In genomic region chr2:164739966-164740365, GRCh38 we compare ENCODE assay signal across 14 cellular contexts.
DNase-seq lines count a peak whose midpoint lies in the region; ATAC-seq and TF ChIP-seq lines count a peak whose summit lies in the region.
"Had no signal": no experiment of that assay in that cellular context is flagged by ENCODE, and none has a peak within 500 bp of the region (broad histone marks: within the 10 kb centered on the region; RNA-seq: fewer than 3 reads in every experiment).

No MANE protein-coding gene starts in this region.

- no peaks in the 10 kb centered on the region for H3K27me3 Mint-ChIP-seq in stimulated activated naive B cell treated with anti-CD40 and anti-IgM and Interleukin-4, amounts not matched to agents 10 μg/mL and 1 μg/mL and 100 μg/mL, for 72 hours
- peaks cover 6% of the 10 kb centered on the region for H3K27me3 Mint-ChIP-seq in activated T-cell treated with anti-CD3 and anti-CD28 coated beads, Interleukin-2, amount 50 U/mL, for 24 hours
- H3K27me3 Mint-ChIP-seq: dendritic cell treated with granulocyte-macrophage colony-stimulating factor and Interleukin-4, amounts not matched to agents 40 ng/mL and 50 ng/mL, for 4 days had no signal

- DNase-seq in DMS53 (lab: John Stamatoyannopoulos, UW): peak; percentile 11
- no peak for DNase-seq in DMS53 treated with DMSO at 0.1 percent for 48 hours (lab: John Stamatoyannopoulos, UW; ENCODE audit: unreplicated experiment)
- peak; percentile 18 for DNase-seq in SW480 (ENCODE audit: low spot score)
- peak; percentile 64 to 76 for DNase-seq in foreskin keratinocyte
- DNase-seq in stimulated activated naive B cell treated with anti-CD40 and anti-IgM and Interleukin-4, amounts not matched to agents 10 μg/mL and 1 μg/mL and 100 μg/mL, for 72 hours: no peak
- no peak for DNase-seq in GM13976 (ENCODE audit: low spot score)
- DNase-seq in activated T-cell treated with anti-CD3 and anti-CD28 coated beads, Interleukin-2, amount 50 U/mL, for 24 hours: no peak
- DNase-seq: NCI-H2081; stimulated activated CD4-positive, alpha-beta T cell treated with anti-CD3 and anti-CD28 coated beads, Interleukin-15, amount 100 ng/mL, for 24 hours; transverse colon had no signal

- H3K9me3 Mint-ChIP-seq in stimulated activated naive B cell treated with anti-CD40 and anti-IgM and Interleukin-4, amounts not matched to agents 10 μg/mL and 1 μg/mL and 100 μg/mL, for 72 hours: no peaks in the 10 kb centered on the region
- H3K9me3 Mint-ChIP-seq in activated T-cell treated with anti-CD3 and anti-CD28 coated beads, Interleukin-2, amount 50 U/mL, for 24 hours: no peaks in the 10 kb centered on the region
- H3K9me3 Mint-ChIP-seq: dendritic cell treated with granulocyte-macrophage colony-stimulating factor and Interleukin-4, amounts not matched to agents 40 ng/mL and 50 ng/mL, for 4 days had no signal

- no peaks in the 10 kb centered on the region for H3K27me3 ChIP-seq in foreskin keratinocyte
- H3K27me3 ChIP-seq: transverse colon had no signal

- peak overlapping the region; percentile 52 to 62 for H3K4me3 Mint-ChIP-seq in stimulated activated naive B cell treated with anti-CD40 and anti-IgM and Interleukin-4, amounts not matched to agents 10 μg/mL and 1 μg/mL and 100 μg/mL, for 72 hours
- no peak overlapping the region for H3K4me3 Mint-ChIP-seq in activated T-cell treated with anti-CD3 and anti-CD28 coated beads, Interleukin-2, amount 50 U/mL, for 24 hours
- H3K4me3 Mint-ChIP-seq: dendritic cell treated with granulocyte-macrophage colony-stimulating factor and Interleukin-4, amounts not matched to agents 40 ng/mL and 50 ng/mL, for 4 days had no signal

- H3K4me1 ChIP-seq in foreskin keratinocyte: peaks cover 13% of the 10 kb centered on the region

- in situ Hi-C loops in GM13976 (cut with MboI; ENCODE audit: low sequenced_read_pairs, unreplicated experiment): loop anchor here (25.0 kb wide), 2 partner anchors 172 to 472 kb away; partner anchors contain the start of gene SCN3A

- H3K27ac Mint-ChIP-seq in stimulated activated naive B cell treated with anti-CD40 and anti-IgM and Interleukin-4, amounts not matched to agents 10 μg/mL and 1 μg/mL and 100 μg/mL, for 72 hours: peak overlapping the region; percentile 88
- no peak overlapping the region for H3K27ac Mint-ChIP-seq in activated T-cell treated with anti-CD3 and anti-CD28 coated beads, Interleukin-2, amount 50 U/mL, for 24 hours
- H3K27ac Mint-ChIP-seq: dendritic cell treated with granulocyte-macrophage colony-stimulating factor and Interleukin-4, amounts not matched to agents 40 ng/mL and 50 ng/mL, for 4 days had no signal

- H3K4me1 Mint-ChIP-seq in stimulated activated naive B cell treated with anti-CD40 and anti-IgM and Interleukin-4, amounts not matched to agents 10 μg/mL and 1 μg/mL and 100 μg/mL, for 72 hours: peaks cover 40 to 74% of the 10 kb centered on the region in 2 donors
- H3K4me1 Mint-ChIP-seq in activated T-cell treated with anti-CD3 and anti-CD28 coated beads, Interleukin-2, amount 50 U/mL, for 24 hours (ENCODE audit: low read depth): no peaks in the 10 kb centered on the region

- TF ChIP-seq CTCF in foreskin keratinocyte (conservative IDR thresholded peaks at IDR 0.05) (no peak), GM13976 (IDR thresholded peaks at IDR 0.05; ENCODE audit: borderline replicate concordance, control extremely low read depth, extremely low read depth, insufficient read depth, missing control alignments) (no peak)

- ATAC-seq in foreskin keratinocyte: peak; percentile 92
- peak; percentile 92 to 94 for ATAC-seq in stimulated activated naive B cell treated with anti-CD40 and anti-IgM and Interleukin-4, amounts not matched to agents 10 μg/mL and 1 μg/mL and 100 μg/mL, for 72 hours (replicated peaks)
- no peak for ATAC-seq in GM21367 (IDR thresholded peaks at IDR 0.05; ENCODE audit: unreplicated experiment)

- H3K27ac ChIP-seq in foreskin keratinocyte: peak overlapping the region; percentile 34
- H3K27ac ChIP-seq: 22Rv1, SK-N-MC, transverse colon had no signal

- H3K36me3 Mint-ChIP-seq in stimulated activated naive B cell treated with anti-CD40 and anti-IgM and Interleukin-4, amounts not matched to agents 10 μg/mL and 1 μg/mL and 100 μg/mL, for 72 hours: peaks cover 16 to 37% of the 10 kb centered on the region in 2 donors
- no peaks in the 10 kb centered on the region for H3K36me3 Mint-ChIP-seq in activated T-cell treated with anti-CD3 and anti-CD28 coated beads, Interleukin-2, amount 50 U/mL, for 24 hours (ENCODE audit: low read depth)

Comparison
In these comparisons a context has a peak if more than half of its experiments do, and no peak if none do; other contexts are left out.
1. DNase-seq: peak in DMS53 (single experiment), SW480 (single experiment) and foreskin keratinocyte (2 of 2); none in DMS53 treated with DMSO at 0.1 percent for 48 hours (single experiment), stimulated activated naive B cell treated with anti-CD40 and anti-IgM and Interleukin-4, amounts not matched to agents 10 μg/mL and 1 μg/mL and 100 μg/mL, for 72 hours (single experiment), GM13976 (single experiment) and activated T-cell treated with anti-CD3 and anti-CD28 coated beads, Interleukin-2, amount 50 U/mL, for 24 hours (single experiment).